ENCODE assay signal across 7 cellular contexts in the genomic region with DNA sequence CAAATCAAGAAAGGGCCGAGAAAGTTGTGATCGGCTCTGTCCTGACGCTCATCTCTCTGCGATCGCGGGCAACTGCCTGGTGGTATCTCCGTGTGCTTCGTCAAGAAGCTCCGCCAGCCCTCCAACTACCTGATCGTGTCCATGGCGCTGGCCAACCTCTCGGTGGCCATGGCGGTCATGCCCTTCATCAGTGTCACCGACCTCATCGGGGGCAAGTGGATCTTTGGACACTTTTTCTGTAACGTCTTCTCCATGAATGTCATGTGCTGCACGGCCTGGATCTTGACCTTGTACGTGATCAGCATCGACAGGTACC. TPM values are rescaled to one million over a fixed set of nuclear protein-coding genes. Genes with fewer than 3 reads are reported as not detected.
DNase-seq lines count a peak whose midpoint lies in the region; ATAC-seq, FAIRE-seq and TF ChIP-seq lines count a peak whose summit lies in the region.

No MANE protein-coding gene starts in this region.

- H3K79me2 ChIP-seq in astrocyte (ENCODE audit: insufficient read depth, low read length), result peaks cover 11% of the 10 kb centered on the region

- H2BK120ac ChIP-seq in IMR-90 (ENCODE audit: low read depth, low read length), result peak overlapping the region; percentile 87

- H3K18ac ChIP-seq in IMR-90 (ENCODE audit: low read depth, low read length), result peak overlapping the region; percentile 29

- no peak for FAIRE-seq in astrocyte (lab: Jason Lieb, UNC)

- peak overlapping the region; percentile 72 for H3K9ac ChIP-seq in IMR-90 (ENCODE audit: low read depth, low read length)
- peak overlapping the region; percentile 90 for H3K9ac ChIP-seq in astrocyte (ENCODE audit: low read length)
- peak overlapping the region; percentile 74 to 75 for H3K9ac ChIP-seq in stomach smooth muscle (ENCODE audit: low read length in 2 of 2)

- H3K23ac ChIP-seq in IMR-90 (ENCODE audit: low read depth, low read length), result peak overlapping the region; percentile 91

- H3K4me2 ChIP-seq in IMR-90 (ENCODE audit: low read depth, low read length) (peak overlapping the region; percentile 87), astrocyte (ENCODE audit: low read length) (peak overlapping the region; percentile 99)

- H3K4me1 ChIP-seq in IMR-90 (ENCODE audit: control insufficient read depth, insufficient read depth, low read length), result peaks cover 20% of the 10 kb centered on the region
- peaks cover 20% of the 10 kb centered on the region for H3K4me1 ChIP-seq in astrocyte (ENCODE audit: insufficient read depth, low read length)
- H3K4me1 ChIP-seq in right lobe of liver, result peaks cover 0 to 59% (median 14%) of the 10 kb centered on the region in 4 donors
- peaks cover 24% of the 10 kb centered on the region for H3K4me1 ChIP-seq in stomach smooth muscle (ENCODE audit: control insufficient read depth, insufficient read depth, low read length)

- H2BK20ac ChIP-seq in IMR-90 (ENCODE audit: low read depth, low read length), result peak overlapping the region; percentile 78; the same call in 1 of the 2 replicates

- H4K5ac ChIP-seq in IMR-90 (ENCODE audit: low read depth, low read length), result peak overlapping the region; percentile 93

- H3K4me3 ChIP-seq in IMR-90 (ENCODE audit: insufficient read depth, low read depth, low read length), result peak overlapping the region; percentile 53
- H3K4me3 ChIP-seq in astrocyte (ENCODE audit: insufficient read depth, low read depth, low read length), result peak overlapping the region; percentile 80
- H3K4me3 ChIP-seq in right lobe of liver, result peak overlapping the region; percentile 61 to 77 (median 70)
- peak overlapping the region; percentile 73 to 80 for H3K4me3 ChIP-seq in stomach smooth muscle (ENCODE audit: low read length in 2 of 2)

- POLR2A ChIA-PET in IMR-90 (lab: Charles Lee; ENCODE audit: unreplicated experiment), result no interaction called here

- peaks cover 34 to 56% of the 10 kb centered on the region in 2 experiments for H3K79me1 ChIP-seq in IMR-90 (ENCODE audit: low read depth in 1 of 2, low read length in 2 of 2)

- H3K27me3 Mint-ChIP-seq in astrocyte (ENCODE audit: low read depth, unreplicated experiment), result peaks cover 3% of the 10 kb centered on the region

- ATAC-seq in IMR-90 (ENCODE audit: low read depth) (no peak), right lobe of liver (no peak)

- intact Hi-C loops in IMR-90 (cut with micrococcal nuclease) (loop anchor here (2.0 to 5.0 kb wide), 2 partner anchors 97 to 211 kb away; no protein-coding TSS in a partner anchor), right lobe of liver (cut with DNase I) (no loop called here)

- H2BK15ac ChIP-seq in IMR-90 (ENCODE audit: low read depth, low read length), result peak overlapping the region; percentile 49; the same call in 2 of the 3 replicates

- H3K4me1 Mint-ChIP-seq in astrocyte (ENCODE audit: low read depth, unreplicated experiment), result peaks cover 8% of the 10 kb centered on the region

- H3K14ac ChIP-seq in IMR-90 (replicated peaks; ENCODE audit: low read depth, low read length), result peak overlapping the region; percentile 87

- no peak for DNase-seq in IMR-90
- DNase-seq in astrocyte (ENCODE audit: low read depth), result no peak
- no peak for DNase-seq in right lobe of liver
- no peak for DNase-seq in KG1 (lab: John Stamatoyannopoulos, UW)
- DNase-seq in GM03348 (ENCODE audit: low spot score), result no peak
- no peak for DNase-seq in NCI-H2227 (lab: John Stamatoyannopoulos, UW; ENCODE audit: unreplicated experiment)

- H3K9me3 ChIP-seq in IMR-90 (ENCODE audit: control insufficient read depth, insufficient read depth, low read length), result no peaks in the 10 kb centered on the region
- H3K9me3 ChIP-seq in astrocyte (ENCODE audit: insufficient read depth, low read depth, low read length), result no peaks in the 10 kb centered on the region
- H3K9me3 ChIP-seq in right lobe of liver, result no peaks in the 10 kb centered on the region
- H3K9me3 ChIP-seq in stomach smooth muscle (ENCODE audit: control insufficient read depth in 2 of 2, low read length in 2 of 2), result no peaks in the 10 kb centered on the region

- CTCF ChIA-PET in IMR-90 (lab: Yijun Ruan, JAX), result no interaction called here

- peak overlapping the region; percentile 94 for H4K91ac ChIP-seq in IMR-90 (ENCODE audit: insufficient read depth, low read depth, low read length)

- peak overlapping the region; percentile 79 to 92; a peak in 3 of 4 replicates for H4K8ac ChIP-seq in IMR-90 (ENCODE audit: low read depth in 2 of 2, low read length in 2 of 2)

- no peak for TF ChIP-seq RAD21 in IMR-90 (IDR thresholded peaks at IDR 0.05; ENCODE audit: low read length)

- H2AFZ ChIP-seq in IMR-90 (replicated peaks; ENCODE audit: low read length, poor library complexity), result peak overlapping the region; percentile 94
- peak overlapping the region; percentile 76 for H2AFZ ChIP-seq in astrocyte (ENCODE audit: low read depth, low read length)

- H4K20me1 ChIP-seq in IMR-90 (ENCODE audit: insufficient read depth, low read length), result peaks cover 16% of the 10 kb centered on the region
- H4K20me1 ChIP-seq in astrocyte (ENCODE audit: insufficient read depth, low read length), result peaks cover 5% of the 10 kb centered on the region

- H2AK5ac ChIP-seq in IMR-90 (ENCODE audit: low read depth, low read length), result peak overlapping the region; percentile 92

- H3K27ac Mint-ChIP-seq in astrocyte (ENCODE audit: unreplicated experiment), result peak overlapping the region; percentile 36

- H2BK5ac ChIP-seq in IMR-90 (ENCODE audit: low read depth, low read length, poor library complexity, severe bottlenecking), result peak overlapping the region; percentile 72

- H3K9me3 Mint-ChIP-seq in astrocyte (ENCODE audit: unreplicated experiment), result no peaks in the 10 kb centered on the region

- peak overlapping the region; percentile 83 for H3K4ac ChIP-seq in IMR-90 (ENCODE audit: low read depth, low read length)

- peak overlapping the region; percentile 84 for H3K4me3 Mint-ChIP-seq in astrocyte (ENCODE audit: unreplicated experiment)

- H2AK9ac ChIP-seq in IMR-90 (replicated peaks; ENCODE audit: low read depth, low read length, poor library complexity), result peak overlapping the region; percentile 66

- peaks cover 22% of the 10 kb centered on the region for H3K9me1 ChIP-seq in IMR-90 (ENCODE audit: insufficient read depth, low read length)

- in situ Hi-C loops in IMR-90 (cut with MboI; ENCODE audit: low sequenced_read_pairs), result loop anchor here (10.0 kb wide), 1 partner anchor 223 kb away; no protein-coding TSS in a partner anchor

- TF ChIP-seq CTCF in IMR-90 (conservative IDR thresholded peaks at IDR 0.05; ENCODE audit: low read depth, low read length) (no peak), astrocyte (IDR thresholded peaks at IDR 0.05; ENCODE audit: insufficient read depth, low read depth, low read length) (no peak), right lobe of liver (IDR thresholded peaks at IDR 0.05) (no peak)

- TF ChIP-seq POLR2A in IMR-90 (IDR thresholded peaks at IDR 0.05; ENCODE audit: low read depth, low read length) (no peak), right lobe of liver (IDR thresholded peaks at IDR 0.05) (no peak)

- H3K27ac ChIP-seq in IMR-90 (ENCODE audit: insufficient read depth, low read length) (peak overlapping the region; percentile 76), astrocyte (ENCODE audit: low read depth, low read length) (peak overlapping the region; percentile 84), right lobe of liver (peak overlapping the region; percentile 88 to 92 (median 92)), stomach smooth muscle (ENCODE audit: low read length) (peak overlapping the region; percentile 76)

- H3K36me3 Mint-ChIP-seq in astrocyte (ENCODE audit: low read depth, unreplicated experiment), result no peaks in the 10 kb centered on the region

- no TSS peak for BruUV-seq in IMR-90 (replicated peaks; lab: Mats Ljungman, UMichigan)

- 42% methylated on average over 18 of the region's 19 CpGs; no CpG with 5 or more reads in 1 of the 2 experiments for WGBS in IMR-90 (ENCODE audit: extremely low coverage in 2 of 2, insufficient read length in 1 of 2), 2 experiments
- 60% methylated on average over 1 of the region's 19 CpGs for WGBS in right lobe of liver (ENCODE audit: insufficient coverage, low coverage, low lambda C conversion rate, missing lambda C conversion rate)

- no peak overlapping the region for H3K56ac ChIP-seq in IMR-90 (ENCODE audit: extremely low read depth, insufficient read depth, low read length)

- dilution Hi-C loops in IMR-90 (cut with HindIII; ENCODE audit: low sequenced_read_pairs, unreplicated experiment), result no loop called here

- H3K27me3 ChIP-seq in IMR-90 (ENCODE audit: control insufficient read depth, insufficient read depth, low read length) (no peaks in the 10 kb centered on the region), astrocyte (ENCODE audit: insufficient read depth, low read length) (no peaks in the 10 kb centered on the region), right lobe of liver (no peaks in the 10 kb centered on the region), stomach smooth muscle (ENCODE audit: control insufficient read depth in 1 of 2, insufficient read depth in 2 of 2, low read length in 2 of 2) (no peaks in the 10 kb centered on the region)

- H3K36me3 ChIP-seq in IMR-90 (ENCODE audit: control insufficient read depth, insufficient read depth, low read length), result no peaks in the 10 kb centered on the region
- no peaks in the 10 kb centered on the region for H3K36me3 ChIP-seq in astrocyte (ENCODE audit: insufficient read depth, low read length)
- no peaks in the 10 kb centered on the region for H3K36me3 ChIP-seq in right lobe of liver
- H3K36me3 ChIP-seq in stomach smooth muscle (ENCODE audit: control insufficient read depth in 2 of 2, insufficient read depth in 2 of 2, low read length in 2 of 2), result no peaks in the 10 kb centered on the region

TF ChIP-seq in IMR-90, 13 proteins besides CTCF, POLR2A, EP300 and RAD21 (continues in another document):
- TF ChIP-seq SMC3 (IDR thresholded peaks at IDR 0.05; ENCODE audit: low read depth, low read length), result no peak
- TF ChIP-seq RFX5 (IDR thresholded peaks at IDR 0.05; ENCODE audit: low read depth, low read length), result no peak

RNA-seq across cellular contexts. Expression of a gene that starts 1.6 kb away (rescaled TPM):
- total RNA-seq in IMR-90 (2012; rRNA removed) (14.7 and 18.8 TPM in 2 replicates), astrocyte (27.8 and 28.9 TPM in 2 replicates), right lobe of liver (100 to 1,000 TPM in 1 of 6 experiments, 10 to 100 TPM in 5; 45.8 to 100 (median 68.9) TPM)
- polyA plus RNA-seq in IMR-90 (2012; rRNA removed), result 44.2 and 49.2 TPM in 2 replicates
- polyA plus RNA-seq in IMR-90 (2012; cell fraction: cytosol; rRNA removed), result 51.3 and 60.0 TPM in 2 replicates
- 16.0 and 25.4 TPM in 2 replicates for polyA plus RNA-seq in IMR-90 (2012; cell fraction: nucleus; rRNA removed; ENCODE audit: low replicate concordance)

RNA-seq across cellular contexts. Expression of a gene that starts 42.5 kb away (rescaled TPM):
- total RNA-seq in IMR-90 (2012; rRNA removed), result 6.7 and 8.6 TPM in 2 replicates
- 3.6 and 3.7 TPM in 2 replicates for polyA plus RNA-seq in IMR-90 (2012; rRNA removed)
- 2.2 and 2.5 TPM in 2 replicates for polyA plus RNA-seq in IMR-90 (2012; cell fraction: cytosol; rRNA removed)
- 1.7 and 3.8 TPM in 2 replicates for polyA plus RNA-seq in IMR-90 (2012; cell fraction: nucleus; rRNA removed; ENCODE audit: low replicate concordance)
- total RNA-seq in astrocyte, result 6.2 and 6.3 TPM in 2 replicates
- total RNA-seq in right lobe of liver, result 1 to 10 TPM; 2.9 to 4.8 (median 3.2) TPM

RNA-seq across cellular contexts. Expression of a gene that starts 49.7 kb away (rescaled TPM):
- total RNA-seq in IMR-90 (2012; rRNA removed), result not detected in 2 replicates
- not detected in 2 replicates for polyA plus RNA-seq in IMR-90 (2012; rRNA removed)
- not detected in 2 replicates for polyA plus RNA-seq in IMR-90 (2012; cell fraction: cytosol; rRNA removed)
- polyA plus RNA-seq in IMR-90 (2012; cell fraction: nucleus; rRNA removed; ENCODE audit: low replicate concordance), result not detected in 2 replicates
- not detected in 2 replicates for total RNA-seq in astrocyte
- total RNA-seq in right lobe of liver, result not detected
